ENCODE assay signal across 25 cellular contexts in the genomic region with DNA sequence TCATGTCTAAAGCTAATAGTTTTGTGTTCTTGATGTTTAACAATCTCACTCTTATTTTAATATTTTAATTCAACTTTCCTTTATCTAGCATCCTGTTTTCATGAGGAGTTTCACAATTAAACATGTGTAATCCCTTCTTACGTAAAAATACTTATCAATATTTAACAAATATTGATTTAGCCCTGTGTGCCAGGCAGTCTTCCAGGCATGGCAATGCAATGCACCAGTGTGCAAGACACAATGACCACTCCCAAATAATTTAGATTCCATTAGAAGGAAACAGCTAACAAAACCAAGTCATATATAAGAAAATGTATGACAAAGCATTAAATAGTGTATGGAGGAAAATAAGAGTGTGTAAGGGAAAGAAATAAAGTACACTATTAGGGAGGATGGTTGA.
"Had no signal": no experiment of that assay in that cellular context is flagged by ENCODE, and none has a peak within 500 bp of the region (broad histone marks: within the 10 kb centered on the region; RNA-seq: fewer than 3 reads in every experiment).

No MANE protein-coding gene starts in this region.

- H3K27ac Mint-ChIP-seq: mesothelial cell of epicardium had no signal

- H3K9me3 ChIP-seq: gastrocnemius medialis, left ventricle myocardium inferior, lower lobe of right lung, mucosa of descending colon had no signal

- H3K4me3 ChIP-seq: coronary artery, dorsolateral prefrontal cortex, esophagus squamous epithelium, gastrocnemius medialis, heart right ventricle, left ventricle myocardium inferior, lower lobe of right lung, mucosa of descending colon had no signal

- H3K4me3 Mint-ChIP-seq: mesothelial cell of epicardium had no signal

- H3K36me3 Mint-ChIP-seq: mesothelial cell of epicardium had no signal

- H3K27me3 ChIP-seq: dorsolateral prefrontal cortex, esophagus squamous epithelium, gastrocnemius medialis, heart right ventricle had no signal

- H3K4me1 Mint-ChIP-seq: mesothelial cell of epicardium had no signal

- FAIRE-seq: colon, islet of Langerhans, keratinocyte had no signal

- H3K27ac ChIP-seq: coronary artery, dorsolateral prefrontal cortex, epithelial cell of prostate, esophagus squamous epithelium, gastrocnemius medialis, heart right ventricle, left ventricle myocardium inferior, lower lobe of right lung had no signal

- DNase-seq: dermis blood vessel endothelial cell; dorsolateral prefrontal cortex; effector CD4-positive, alpha-beta T cell; effector memory CD4-positive, alpha-beta T cell; erythroblast; esophagus squamous epithelium; foreskin fibroblast; foreskin melanocyte; gastrocnemius medialis; glutamatergic neuron; head of caudate nucleus; heart right ventricle; hippocampal formation; left cardiac atrium; left ventricle myocardium inferior; lower lobe of right lung; mesenchymal stem cell; mucosa of descending colon had no signal

- H3K4me1 ChIP-seq: esophagus squamous epithelium, gastrocnemius medialis, left ventricle myocardium inferior, lower lobe of right lung had no signal

- H3K36me3 ChIP-seq: esophagus squamous epithelium, gastrocnemius medialis, heart right ventricle, left ventricle myocardium inferior, lower lobe of right lung had no signal

- ATAC-seq: esophagus mucosa, gastrocnemius medialis, heart right ventricle, left cardiac atrium, lower lobe of right lung, mucosa of descending colon had no signal
